1 cellular context compared by ENCODE assay signal in genomic region chr12:109861689-109862314, GRCh38.
TF ChIP-seq lines count a peak whose summit lies in the region.

No MANE protein-coding gene starts in this region.

TF ChIP-seq in HEK293, 187 proteins besides CTCF, POLR2A, EP300 and RAD21 (continued from another document and continues in another):
- TF ChIP-seq ZNF280D (tag by site-specific recombination; IDR thresholded peaks at IDR 0.05), result no peak
- peak; percentile 78; the same call in 1 of the 2 replicates for TF ChIP-seq KLF17 (tag by site-specific recombination; IDR thresholded peaks at IDR 0.05)
- TF ChIP-seq ZFP37 (tag by site-specific recombination; IDR thresholded peaks at IDR 0.05), result 0 out of 2 replicates have a peak, but pooled peaks have one; percentile 54
- TF ChIP-seq ZSCAN23 (tag by site-specific recombination; IDR thresholded peaks at IDR 0.05), result peak; percentile 80; the same call in 1 of the 2 replicates
- no peak; the same call in none of the 2 replicates for TF ChIP-seq ZNF692 (tag by site-specific recombination; IDR thresholded peaks at IDR 0.05)
- no peak for TF ChIP-seq HOXA7 (CRISPR knock-in tag; IDR thresholded peaks at IDR 0.05; ENCODE audit: borderline replicate concordance)
- TF ChIP-seq HOXC10 (CRISPR knock-in tag; IDR thresholded peaks at IDR 0.05), result no peak
- no peak for TF ChIP-seq ZNF449 (tag by site-specific recombination; IDR thresholded peaks at IDR 0.05)
- TF ChIP-seq ZNF354C (tag by site-specific recombination; IDR thresholded peaks at IDR 0.05; ENCODE audit: borderline replicate concordance, low read depth), result no peak
- TF ChIP-seq ZNF571 (tag by site-specific recombination; IDR thresholded peaks at IDR 0.05), result no peak
- TF ChIP-seq ZNF596 (tag by site-specific recombination; IDR thresholded peaks at IDR 0.05), result no peak
- peak; percentile 58 for TF ChIP-seq ZBTB48 (tag by site-specific recombination; IDR thresholded peaks at IDR 0.05)
- TF ChIP-seq ZNF624 (tag by site-specific recombination; IDR thresholded peaks at IDR 0.05), result no peak
- TF ChIP-seq ZNF785 (tag by site-specific recombination; IDR thresholded peaks at IDR 0.05), result no peak
- no peak for TF ChIP-seq KLF9 (tag by site-specific recombination; IDR thresholded peaks at IDR 0.05; ENCODE audit: low read depth)
- TF ChIP-seq ZFP3 (tag by site-specific recombination; IDR thresholded peaks at IDR 0.05; ENCODE audit: low read depth), result no peak
- TF ChIP-seq ZNF426 (tag by site-specific recombination; IDR thresholded peaks at IDR 0.05), result no peak
- TF ChIP-seq ZNF394 (tag by site-specific recombination; IDR thresholded peaks at IDR 0.05; ENCODE audit: borderline replicate concordance), result no peak; the same call in 1 of the 2 replicates
- TF ChIP-seq SCRT1 (tag by site-specific recombination; IDR thresholded peaks at IDR 0.05; ENCODE audit: borderline replicate concordance), result no peak
- TF ChIP-seq ZBTB17 (tag by site-specific recombination; IDR thresholded peaks at IDR 0.05), result peak; percentile 33; the same call in 1 of the 2 replicates
- TF ChIP-seq ZFP69B (tag by site-specific recombination; IDR thresholded peaks at IDR 0.05), result peak; percentile 78
- no peak for TF ChIP-seq ZNF266 (tag by site-specific recombination; IDR thresholded peaks at IDR 0.05; ENCODE audit: low read depth)
- TF ChIP-seq ZBTB7A (tag by site-specific recombination; IDR thresholded peaks at IDR 0.05; ENCODE audit: low read depth), result no peak
- no peak for TF ChIP-seq ZNF670 (tag by site-specific recombination; IDR thresholded peaks at IDR 0.05; ENCODE audit: low read depth)
- TF ChIP-seq ZSCAN5A (tag by site-specific recombination; IDR thresholded peaks at IDR 0.05), result no peak
- TF ChIP-seq ZBTB11 (tag by site-specific recombination; conservative IDR thresholded peaks at IDR 0.05; ENCODE audit: low read depth), result no peak
- no peak for TF ChIP-seq YY2 (tag by site-specific recombination; IDR thresholded peaks at IDR 0.05)
- no peak for TF ChIP-seq ZNF747 (tag by site-specific recombination; IDR thresholded peaks at IDR 0.05)
- no peak for TF ChIP-seq ZNF513 (tag by site-specific recombination; IDR thresholded peaks at IDR 0.05)
- no peak for TF ChIP-seq RBAK (tag by site-specific recombination; IDR thresholded peaks at IDR 0.05)
- TF ChIP-seq ZNF501 (tag by site-specific recombination; IDR thresholded peaks at IDR 0.05), result no peak
- no peak for TF ChIP-seq ZSCAN18 (tag by site-specific recombination; IDR thresholded peaks at IDR 0.05)
- TF ChIP-seq ZNF639 (tag by site-specific recombination; IDR thresholded peaks at IDR 0.05), result peak; percentile 84
- TF ChIP-seq ZNF16 (tag by site-specific recombination; IDR thresholded peaks at IDR 0.05; ENCODE audit: low read depth), result no peak
- no peak for TF ChIP-seq ZNF138 (tag by site-specific recombination; IDR thresholded peaks at IDR 0.05; ENCODE audit: borderline replicate concordance)
- TF ChIP-seq INSM2 (tag by site-specific recombination; IDR thresholded peaks at IDR 0.05), result no peak
- 0 out of 2 replicates have a peak, but pooled peaks have one; percentile 30 for TF ChIP-seq ZNF398 (tag by site-specific recombination; IDR thresholded peaks at IDR 0.05)
- no peak for TF ChIP-seq SP3 (tag by site-specific recombination; IDR thresholded peaks at IDR 0.05)
- TF ChIP-seq MEIS1 (CRISPR knock-in tag; IDR thresholded peaks at IDR 0.05; ENCODE audit: borderline replicate concordance), result no peak
- no peak for TF ChIP-seq OVOL3 (tag by site-specific recombination; IDR thresholded peaks at IDR 0.05)
